1 cellular context compared by ENCODE assay signal in the genomic region with DNA sequence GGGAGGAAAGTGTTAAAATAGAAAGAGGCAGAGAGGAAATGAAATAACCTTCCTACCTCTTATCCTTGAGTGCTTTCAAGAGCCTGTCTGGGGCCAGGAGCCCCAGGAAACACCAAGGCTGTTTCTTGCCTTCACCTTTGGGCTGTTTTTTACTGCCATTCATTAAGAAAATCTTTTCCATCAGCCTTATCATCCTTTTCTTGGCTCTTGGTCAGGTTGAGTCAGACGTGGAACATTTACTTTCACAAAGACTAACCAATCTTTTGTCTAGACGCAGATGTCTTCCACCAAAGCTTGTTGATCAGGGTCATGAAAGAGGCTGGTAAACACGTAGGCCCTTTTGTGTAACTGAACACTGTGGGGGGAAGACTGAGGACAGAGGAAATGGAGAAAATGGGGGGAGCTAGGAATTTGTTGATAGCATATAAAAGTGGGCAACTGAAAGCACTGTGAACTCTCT.
TF ChIP-seq lines count a peak whose summit lies in the region.

No MANE protein-coding gene starts in this region.

TF ChIP-seq in K562, 482 proteins besides CTCF, POLR2A, EP300 and RAD21 (continued from another document):
- TF ChIP-seq CREB1 (IDR thresholded peaks at IDR 0.05) (no peak), CREB1 (CRISPR knock-in tag; IDR thresholded peaks at IDR 0.05) (no peak), HEY1 (CRISPR knock-in tag; IDR thresholded peaks at IDR 0.05; ENCODE audit: borderline replicate concordance) (no peak), SP1 (CRISPR knock-in tag; IDR thresholded peaks at IDR 0.05) (no peak)
- TF ChIP-seq, protein P1, sequence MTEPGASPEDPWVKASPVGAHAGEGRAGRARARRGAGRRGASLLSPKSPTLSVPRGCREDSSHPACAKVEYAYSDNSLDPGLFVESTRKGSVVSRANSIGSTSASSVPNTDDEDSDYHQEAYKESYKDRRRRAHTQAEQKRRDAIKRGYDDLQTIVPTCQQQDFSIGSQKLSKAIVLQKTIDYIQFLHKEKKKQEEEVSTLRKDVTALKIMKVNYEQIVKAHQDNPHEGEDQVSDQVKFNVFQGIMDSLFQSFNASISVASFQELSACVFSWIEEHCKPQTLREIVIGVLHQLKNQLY (CRISPR knock-in tag; conservative IDR thresholded peaks at IDR 0.05) = no peak
- TF ChIP-seq, protein P2, sequence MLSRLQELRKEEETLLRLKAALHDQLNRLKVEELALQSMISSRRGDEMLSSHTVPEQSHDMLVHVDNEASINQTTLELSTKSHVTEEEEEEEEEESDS (CRISPR knock-in tag; IDR thresholded peaks at IDR 0.05) = no peak
